1 cellular context compared by ENCODE assay signal in the genomic region with DNA sequence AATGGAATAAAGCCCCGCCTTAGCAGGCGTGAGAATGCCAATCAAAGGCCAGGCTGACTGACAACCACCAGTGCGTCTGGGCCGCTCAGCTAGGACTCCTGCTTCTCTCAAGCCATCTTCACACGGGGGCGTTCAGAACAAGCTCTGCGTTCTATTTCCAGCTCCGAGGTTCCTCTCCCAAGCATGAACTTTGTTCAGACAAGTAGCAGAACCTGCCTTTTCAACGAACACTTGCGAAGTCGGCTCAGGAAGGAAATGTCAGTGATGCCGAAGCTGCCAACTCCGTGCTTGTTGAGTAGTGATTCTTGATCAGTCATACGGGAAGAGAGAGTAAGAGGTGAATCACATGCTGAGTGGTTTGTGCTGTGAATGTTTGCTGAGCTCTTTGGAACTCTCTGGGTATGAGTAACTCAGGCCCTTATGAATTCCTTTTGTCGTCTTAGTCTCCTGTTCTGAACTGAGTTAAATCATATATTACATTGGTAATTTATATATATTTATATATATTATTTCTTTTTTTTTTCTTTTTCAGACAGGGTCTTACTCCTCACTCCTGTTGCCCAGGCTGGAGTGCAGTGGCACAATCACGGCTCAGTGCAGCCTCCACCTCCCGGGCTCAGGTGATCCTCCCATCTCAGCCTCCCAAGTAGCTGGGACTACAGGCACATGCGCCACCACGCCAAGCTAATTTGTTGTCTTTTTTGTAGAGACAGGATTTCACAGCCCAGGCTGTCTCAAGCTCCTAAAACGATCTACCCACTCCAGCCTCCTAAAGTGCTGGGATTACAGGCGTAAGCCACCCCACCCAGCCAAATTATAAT.
TF ChIP-seq lines count a peak whose summit lies in the region.

No MANE protein-coding gene starts in this region.

TF ChIP-seq in GM12878, 131 proteins besides CTCF, POLR2A, EP300 and RAD21 (continued from another document):
- TF ChIP-seq, protein P1, sequence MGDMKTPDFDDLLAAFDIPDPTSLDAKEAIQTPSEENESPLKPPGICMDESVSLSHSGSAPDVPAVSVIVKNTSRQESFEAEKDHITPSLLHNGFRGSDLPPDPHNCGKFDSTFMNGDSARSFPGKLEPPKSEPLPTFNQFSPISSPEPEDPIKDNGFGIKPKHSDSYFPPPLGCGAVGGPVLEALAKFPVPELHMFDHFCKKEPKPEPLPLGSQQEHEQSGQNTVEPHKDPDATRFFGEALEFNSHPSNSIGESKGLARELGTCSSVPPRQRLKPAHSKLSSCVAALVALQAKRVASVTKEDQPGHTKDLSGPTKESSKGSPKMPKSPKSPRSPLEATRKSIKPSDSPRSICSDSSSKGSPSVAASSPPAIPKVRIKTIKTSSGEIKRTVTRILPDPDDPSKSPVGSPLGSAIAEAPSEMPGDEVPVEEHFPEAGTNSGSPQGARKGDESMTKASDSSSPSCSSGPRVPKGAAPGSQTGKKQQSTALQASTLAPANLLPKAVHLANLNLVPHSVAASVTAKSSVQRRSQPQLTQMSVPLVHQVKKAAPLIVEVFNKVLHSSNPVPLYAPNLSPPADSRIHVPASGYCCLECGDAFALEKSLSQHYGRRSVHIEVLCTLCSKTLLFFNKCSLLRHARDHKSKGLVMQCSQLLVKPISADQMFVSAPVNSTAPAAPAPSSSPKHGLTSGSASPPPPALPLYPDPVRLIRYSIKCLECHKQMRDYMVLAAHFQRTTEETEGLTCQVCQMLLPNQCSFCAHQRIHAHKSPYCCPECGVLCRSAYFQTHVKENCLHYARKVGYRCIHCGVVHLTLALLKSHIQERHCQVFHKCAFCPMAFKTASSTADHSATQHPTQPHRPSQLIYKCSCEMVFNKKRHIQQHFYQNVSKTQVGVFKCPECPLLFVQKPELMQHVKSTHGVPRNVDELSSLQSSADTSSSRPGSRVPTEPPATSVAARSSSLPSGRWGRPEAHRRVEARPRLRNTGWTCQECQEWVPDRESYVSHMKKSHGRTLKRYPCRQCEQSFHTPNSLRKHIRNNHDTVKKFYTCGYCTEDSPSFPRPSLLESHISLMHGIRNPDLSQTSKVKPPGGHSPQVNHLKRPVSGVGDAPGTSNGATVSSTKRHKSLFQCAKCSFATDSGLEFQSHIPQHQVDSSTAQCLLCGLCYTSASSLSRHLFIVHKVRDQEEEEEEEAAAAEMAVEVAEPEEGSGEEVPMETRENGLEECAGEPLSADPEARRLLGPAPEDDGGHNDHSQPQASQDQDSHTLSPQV (IDR thresholded peaks at IDR 0.05) = no peak
- TF ChIP-seq HDAC6 (IDR thresholded peaks at IDR 0.05; ENCODE audit: unreplicated experiment) = no peak
- TF ChIP-seq CHD2 (IDR thresholded peaks at IDR 0.05; ENCODE audit: borderline replicate concordance, low read depth, low read length) = no peak
- TF ChIP-seq FOXK2 (IDR thresholded peaks at IDR 0.05) = no peak
- TF ChIP-seq, protein P2, sequence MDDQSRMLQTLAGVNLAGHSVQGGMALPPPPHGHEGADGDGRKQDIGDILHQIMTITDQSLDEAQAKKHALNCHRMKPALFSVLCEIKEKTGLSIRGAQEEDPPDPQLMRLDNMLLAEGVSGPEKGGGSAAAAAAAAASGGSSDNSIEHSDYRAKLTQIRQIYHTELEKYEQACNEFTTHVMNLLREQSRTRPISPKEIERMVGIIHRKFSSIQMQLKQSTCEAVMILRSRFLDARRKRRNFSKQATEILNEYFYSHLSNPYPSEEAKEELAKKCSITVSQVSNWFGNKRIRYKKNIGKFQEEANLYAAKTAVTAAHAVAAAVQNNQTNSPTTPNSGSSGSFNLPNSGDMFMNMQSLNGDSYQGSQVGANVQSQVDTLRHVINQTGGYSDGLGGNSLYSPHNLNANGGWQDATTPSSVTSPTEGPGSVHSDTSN (IDR thresholded peaks at IDR 0.05; ENCODE audit: insufficient replicate concordance, low read depth, low read length) = peak; percentile 46
- TF ChIP-seq, protein P3, sequence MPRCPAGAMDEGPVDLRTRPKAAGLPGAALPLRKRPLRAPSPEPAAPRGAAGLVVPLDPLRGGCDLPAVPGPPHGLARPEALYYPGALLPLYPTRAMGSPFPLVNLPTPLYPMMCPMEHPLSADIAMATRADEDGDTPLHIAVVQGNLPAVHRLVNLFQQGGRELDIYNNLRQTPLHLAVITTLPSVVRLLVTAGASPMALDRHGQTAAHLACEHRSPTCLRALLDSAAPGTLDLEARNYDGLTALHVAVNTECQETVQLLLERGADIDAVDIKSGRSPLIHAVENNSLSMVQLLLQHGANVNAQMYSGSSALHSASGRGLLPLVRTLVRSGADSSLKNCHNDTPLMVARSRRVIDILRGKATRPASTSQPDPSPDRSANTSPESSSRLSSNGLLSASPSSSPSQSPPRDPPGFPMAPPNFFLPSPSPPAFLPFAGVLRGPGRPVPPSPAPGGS (IDR thresholded peaks at IDR 0.05; ENCODE audit: borderline replicate concordance, insufficient read depth, low read depth, low read length, poor library complexity, severe bottlenecking) = peak; percentile 67
- TF ChIP-seq CREM (IDR thresholded peaks at IDR 0.05; ENCODE audit: low read depth) = peak; percentile 74
- TF ChIP-seq, protein P4, sequence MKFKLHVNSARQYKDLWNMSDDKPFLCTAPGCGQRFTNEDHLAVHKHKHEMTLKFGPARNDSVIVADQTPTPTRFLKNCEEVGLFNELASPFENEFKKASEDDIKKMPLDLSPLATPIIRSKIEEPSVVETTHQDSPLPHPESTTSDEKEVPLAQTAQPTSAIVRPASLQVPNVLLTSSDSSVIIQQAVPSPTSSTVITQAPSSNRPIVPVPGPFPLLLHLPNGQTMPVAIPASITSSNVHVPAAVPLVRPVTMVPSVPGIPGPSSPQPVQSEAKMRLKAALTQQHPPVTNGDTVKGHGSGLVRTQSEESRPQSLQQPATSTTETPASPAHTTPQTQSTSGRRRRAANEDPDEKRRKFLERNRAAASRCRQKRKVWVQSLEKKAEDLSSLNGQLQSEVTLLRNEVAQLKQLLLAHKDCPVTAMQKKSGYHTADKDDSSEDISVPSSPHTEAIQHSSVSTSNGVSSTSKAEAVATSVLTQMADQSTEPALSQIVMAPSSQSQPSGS (IDR thresholded peaks at IDR 0.05; ENCODE audit: low read length) = peak; percentile 90
- peak; percentile 66 for TF ChIP-seq GABPA (IDR thresholded peaks at IDR 0.05; ENCODE audit: low read depth)
- TF ChIP-seq, protein P5, sequence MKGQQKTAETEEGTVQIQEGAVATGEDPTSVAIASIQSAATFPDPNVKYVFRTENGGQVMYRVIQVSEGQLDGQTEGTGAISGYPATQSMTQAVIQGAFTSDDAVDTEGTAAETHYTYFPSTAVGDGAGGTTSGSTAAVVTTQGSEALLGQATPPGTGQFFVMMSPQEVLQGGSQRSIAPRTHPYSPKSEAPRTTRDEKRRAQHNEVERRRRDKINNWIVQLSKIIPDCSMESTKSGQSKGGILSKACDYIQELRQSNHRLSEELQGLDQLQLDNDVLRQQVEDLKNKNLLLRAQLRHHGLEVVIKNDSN (IDR thresholded peaks at IDR 0.05; ENCODE audit: borderline replicate concordance, extremely low read length, insufficient read depth, low read depth, low read length) = peak; percentile 22
- peak; percentile 83; the same call in 1 of the 2 replicates for TF ChIP-seq STAT3 (IDR thresholded peaks at IDR 0.05; ENCODE audit: low read depth, low read length)
- TF ChIP-seq, protein P6, sequence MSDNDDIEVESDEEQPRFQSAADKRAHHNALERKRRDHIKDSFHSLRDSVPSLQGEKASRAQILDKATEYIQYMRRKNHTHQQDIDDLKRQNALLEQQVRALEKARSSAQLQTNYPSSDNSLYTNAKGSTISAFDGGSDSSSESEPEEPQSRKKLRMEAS (IDR thresholded peaks at IDR 0.05; ENCODE audit: low read depth, low read length) = no peak
- peak; percentile 93 to 95 for TF ChIP-seq IKZF2 (IDR thresholded peaks at IDR 0.05)
- peak in 1 of 2 experiments; percentile 77; a peak in 2 of 4 replicates for TF ChIP-seq SRF (IDR thresholded peaks at IDR 0.05; ENCODE audit: low read depth in 2 of 2, low read length in 2 of 2)
- TF ChIP-seq BRCA1 (IDR thresholded peaks at IDR 0.05; ENCODE audit: low read depth, low read length) = no peak
- TF ChIP-seq EGR1 (IDR thresholded peaks at IDR 0.05; ENCODE audit: borderline replicate concordance in 1 of 2, low read depth in 2 of 2, low read length in 2 of 2) = 0 out of 3 replicates have a peak, but pooled peaks of 1 of the 2 experiments have one; percentile 46
- TF ChIP-seq, protein P7, sequence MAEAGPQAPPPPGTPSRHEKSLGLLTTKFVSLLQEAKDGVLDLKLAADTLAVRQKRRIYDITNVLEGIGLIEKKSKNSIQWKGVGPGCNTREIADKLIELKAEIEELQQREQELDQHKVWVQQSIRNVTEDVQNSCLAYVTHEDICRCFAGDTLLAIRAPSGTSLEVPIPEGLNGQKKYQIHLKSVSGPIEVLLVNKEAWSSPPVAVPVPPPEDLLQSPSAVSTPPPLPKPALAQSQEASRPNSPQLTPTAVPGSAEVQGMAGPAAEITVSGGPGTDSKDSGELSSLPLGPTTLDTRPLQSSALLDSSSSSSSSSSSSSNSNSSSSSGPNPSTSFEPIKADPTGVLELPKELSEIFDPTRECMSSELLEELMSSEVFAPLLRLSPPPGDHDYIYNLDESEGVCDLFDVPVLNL (IDR thresholded peaks at IDR 0.05; ENCODE audit: low read depth, low read length) = no peak
- peak; percentile 41; the same call in 1 of the 2 replicates for TF ChIP-seq GATAD2B (conservative IDR thresholded peaks at IDR 0.05; ENCODE audit: low read depth)
- no peak for TF ChIP-seq EZH2 (IDR thresholded peaks at IDR 0.05; ENCODE audit: borderline replicate concordance, control insufficient read depth, low read depth, low read length)
- TF ChIP-seq ZNF384 (IDR thresholded peaks at IDR 0.05; ENCODE audit: borderline replicate concordance, low read depth, low read length) = no peak
- peak; percentile 98 for TF ChIP-seq PAX5 (IDR thresholded peaks at IDR 0.05; ENCODE audit: borderline replicate concordance, low read depth, low read length)
- TF ChIP-seq TAF1 (IDR thresholded peaks at IDR 0.05; ENCODE audit: borderline replicate concordance, low read depth, low read length) = 0 out of 2 replicates have a peak, but pooled peaks have one; percentile 36
